ENCODE assay signal across 30 cellular contexts in the genomic region with DNA sequence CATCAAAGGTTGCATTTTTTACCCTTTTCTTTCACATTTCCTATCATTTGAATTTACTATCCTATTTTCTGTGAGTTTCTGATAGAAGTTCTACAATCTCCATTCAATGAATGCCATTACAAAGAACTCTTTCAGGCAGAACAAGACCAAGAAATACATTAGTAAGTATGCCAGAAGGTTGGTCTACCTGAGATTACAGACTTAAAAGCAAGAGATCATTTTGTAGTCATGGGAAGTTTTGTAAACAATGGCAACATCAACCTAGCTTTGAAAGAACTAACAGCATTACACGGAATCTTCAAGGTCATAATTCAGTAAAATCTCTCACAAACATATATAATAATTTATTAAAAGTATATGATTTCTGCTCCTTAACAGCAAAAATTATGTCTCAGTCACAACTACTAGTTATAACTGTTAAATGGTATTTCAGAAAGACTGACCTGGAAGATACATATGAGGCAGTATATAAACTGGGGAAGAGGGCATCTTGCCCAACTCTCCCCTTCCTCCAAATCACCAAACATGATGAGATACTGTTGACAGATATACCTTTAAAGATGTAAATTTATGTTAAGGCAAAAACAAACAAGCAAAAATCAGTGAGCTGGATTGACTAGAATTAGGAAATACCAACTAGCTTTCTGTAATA. TPM values are rescaled to one million over a fixed set of nuclear protein-coding genes. Genes with fewer than 3 reads are reported as not detected.
A peak's percentile ranks its signal among the peaks of the same experiment; 100 is the strongest.
DNase-seq lines count a peak whose midpoint lies in the region; ATAC-seq, FAIRE-seq and TF ChIP-seq lines count a peak whose summit lies in the region.
"Had no signal": no experiment of that assay in that cellular context is flagged by ENCODE, and none has a peak within 500 bp of the region (broad histone marks: within the 10 kb centered on the region; RNA-seq: fewer than 3 reads in every experiment).

No MANE protein-coding gene starts in this region.

- H3K27ac Mint-ChIP-seq in activated CD4-positive, alpha-beta T cell treated with anti-CD3 and anti-CD28 coated beads, Interleukin-2, amount 10 ng/mL, durations not matched to agents 24 days and 14 days: no peak overlapping the region
- H3K27ac Mint-ChIP-seq: activated CD4-positive, alpha-beta memory T cell treated with anti-CD3 and anti-CD28 coated beads for 36 hours; CD4-positive, alpha-beta T cell; natural killer cell treated with Interleukin-12 subunit alpha and Interleukin-12 subunit beta and Interleukin-15 and Interleukin-18, amount 100 ng/mL, for 72 hours; stimulated activated memory B cell treated with anti-CD40 and anti-IgM and Interleukin-4, amounts not matched to agents 10 μg/mL and 1 μg/mL and 100 μg/mL, for 72 hours; T-helper 1 cell treated with Interleukin-12 subunit alpha and Interleukin-12 subunit beta and Interleukin-4 antibody, amounts not matched to agents 30 μg/mL and 1 μg/mL, for 36 hours had no signal

- DNase-seq in A549 (ENCODE audit: low read depth in 1 of 2, low spot score in 1 of 2): no peak
- no peak for DNase-seq in H1 (ENCODE audit: low read depth in 1 of 2, low spot score in 2 of 2)
- DNase-seq in activated CD4-positive, alpha-beta T cell treated with anti-CD3 and anti-CD28 coated beads, Interleukin-2, amount 10 ng/mL, durations not matched to agents 24 days and 14 days: no peak
- DNase-seq in Ammon's horn (ENCODE audit: low spot score): no peak
- DNase-seq: activated CD4-positive, alpha-beta memory T cell treated with anti-CD3 and anti-CD28 coated beads for 36 hours; activated CD4-positive, CD25-positive, alpha-beta regulatory T cell treated with anti-CD3 and anti-CD28 coated beads, Interleukin-2, amount 50 U/mL, for 72 hours; activated naive CD4-positive, alpha-beta T cell treated with Interleukin-2 at 50 U/mL for 16 hours; AML-193; CD4-positive, alpha-beta T cell; dermis blood vessel endothelial cell; esophagus squamous epithelium; head of caudate nucleus; mucosa of descending colon; NCI-H1092 treated with DMSO at 0.1 percent for 48 hours; NCI-H187; NCI-H2171; upper lobe of right lung had no signal

- H3K9ac ChIP-seq in HUES64 (ENCODE audit: low read depth, low read length) (no peak overlapping the region), H1 (replicated peaks in 1 of 4; ENCODE audit: extremely low read depth in 1 of 4, low read depth in 3 of 4, low read length in 3 of 4) (no peak overlapping the region), liver (ENCODE audit: low read depth in 1 of 2, low read length in 2 of 2) (no peak overlapping the region)

- H2BK12ac ChIP-seq in H1 (ENCODE audit: low read depth, low read length): no peak overlapping the region

- peak overlapping the region; percentile 51 for H3K4me2 ChIP-seq in A549
- 0 out of 4 replicates have a peak overlapping the region, but pooled peaks of 1 of the 2 experiments have one; percentile 16 for H3K4me2 ChIP-seq in H1 (ENCODE audit: insufficient read depth in 1 of 2, low read depth in 2 of 2, low read length in 2 of 2)

- peaks cover 39% of the 10 kb centered on the region for H3K4me1 Mint-ChIP-seq in activated CD4-positive, alpha-beta T cell treated with anti-CD3 and anti-CD28 coated beads, Interleukin-2, amount 10 ng/mL, durations not matched to agents 24 days and 14 days

- POLR2A ChIA-PET in A549 (lab: Yijun Ruan, JAX): no interaction called here
- POLR2A ChIA-PET in H1 (lab: Charles Lee; ENCODE audit: partially characterized antibody): interaction anchor here (1.0 kb wide), 1 partner anchor 11 kb away, joined by 3 read pairs; no protein-coding TSS in a partner anchor

- no peaks in the 10 kb centered on the region for H3K27me3 Mint-ChIP-seq in activated CD4-positive, alpha-beta T cell treated with anti-CD3 and anti-CD28 coated beads, Interleukin-2, amount 10 ng/mL, durations not matched to agents 24 days and 14 days
- H3K27me3 Mint-ChIP-seq: activated CD4-positive, alpha-beta memory T cell treated with anti-CD3 and anti-CD28 coated beads for 36 hours; CD4-positive, alpha-beta T cell; natural killer cell treated with Interleukin-12 subunit alpha and Interleukin-12 subunit beta and Interleukin-15 and Interleukin-18, amount 100 ng/mL, for 72 hours; stimulated activated memory B cell treated with anti-CD40 and anti-IgM and Interleukin-4, amounts not matched to agents 10 μg/mL and 1 μg/mL and 100 μg/mL, for 72 hours had no signal

- intact Hi-C loops in activated CD4-positive, alpha-beta T cell treated with anti-CD3 and anti-CD28 coated beads, Interleukin-2, amount 10 ng/mL, durations not matched to agents 24 days and 14 days (cut with micrococcal nuclease): no loop called here

- H3K4me1 ChIP-seq in A549 (peaks cover 27% of the 10 kb centered on the region), HUES64 (ENCODE audit: insufficient read depth, low read length) (peaks cover 77% of the 10 kb centered on the region), H1 (replicated peaks in 1 of 4; ENCODE audit: control insufficient read depth in 3 of 4, insufficient read depth in 4 of 4, low read length in 3 of 4) (peaks cover 0 to 33% (median 17%) of the 10 kb centered on the region in 4 experiments; a peak in 4 of 7 replicates), liver (ENCODE audit: control insufficient read depth in 4 of 4, insufficient read depth in 4 of 4, low read length in 3 of 4) (peaks cover 0 to 36% (median 14%) of the 10 kb centered on the region in 4 donors)
- H3K4me1 ChIP-seq: upper lobe of right lung had no signal

- H3K4me3 ChIP-seq in A549 (no peak overlapping the region), HUES64 (ENCODE audit: low read length) (no peak overlapping the region), H1 (ENCODE audit: extremely low read depth in 1 of 4, insufficient read depth in 2 of 4, low read depth in 3 of 4, low read length in 4 of 4) (peak overlapping the region in 1 of 4 experiments; percentile 18; a peak in 1 of 8 replicates), liver (ENCODE audit: low read depth in 1 of 3, low read length in 3 of 3) (no peak overlapping the region)
- H3K4me3 ChIP-seq: esophagus squamous epithelium, lung, mucosa of descending colon, upper lobe of right lung had no signal

- 88% methylated on average over 1 of the region's 1 CpG for WGBS in A549 (ENCODE audit: missing lambda C conversion rate)
- WGBS in HUES64: no CpG with 5 or more reads among the region's 1 CpG
- WGBS in H1 (ENCODE audit: extremely low coverage in 1 of 2, insufficient coverage in 1 of 2, insufficient read length in 1 of 2, insufficient replicate concordance in 2 of 2, low coverage in 1 of 2, low lambda C conversion rate in 2 of 2, missing lambda C conversion rate in 1 of 2), 2 experiments: 81% methylated on average over 1 of the region's 1 CpG; no CpG with 5 or more reads in 1 of the 2 experiments
- 36% methylated on average over 1 of the region's 1 CpG for WGBS in liver

- no peak overlapping the region for H4K91ac ChIP-seq in H1 (replicated peaks; ENCODE audit: insufficient read length, low read length)

- peak overlapping the region; percentile 46 for H3K4ac ChIP-seq in H1 (replicated peaks; ENCODE audit: insufficient read length, low read depth, low read length)

- no peak overlapping the region for H2BK120ac ChIP-seq in H1 (replicated peaks; ENCODE audit: low read depth, low read length)

- ATAC-seq in A549 (no peak), HG02571 (IDR thresholded peaks at IDR 0.05; ENCODE audit: unreplicated experiment) (no peak), HG03159 (IDR thresholded peaks at IDR 0.05; ENCODE audit: unreplicated experiment) (no peak)
- ATAC-seq: mucosa of descending colon; natural killer cell treated with Interleukin-12 subunit alpha and Interleukin-12 subunit beta and Interleukin-15 and Interleukin-18, amount 100 ng/mL, for 72 hours; SK-N-SH treated with all-trans-retinoic acid at 6 μM for 48 hours; stimulated activated memory B cell treated with anti-CD40 and anti-IgM and Interleukin-4, amounts not matched to agents 10 μg/mL and 1 μg/mL and 100 μg/mL, for 72 hours; upper lobe of right lung had no signal

- H4K20me1 ChIP-seq in H1 (replicated peaks in 1 of 2; ENCODE audit: control insufficient read depth in 1 of 2, insufficient read depth in 2 of 2, low read length in 2 of 2): no peaks in the 10 kb centered on the region

- no peak overlapping the region for H4K8ac ChIP-seq in H1 (ENCODE audit: extremely low read depth, insufficient read depth, low read length)

- no peak overlapping the region for H2BK5ac ChIP-seq in H1 (ENCODE audit: low read depth, low read length)

- H2AFZ ChIP-seq in H1 (ENCODE audit: low read length): no peak overlapping the region

- H3K36me3 ChIP-seq in HUES64 (ENCODE audit: insufficient read depth, low read length): 0 out of 2 replicates have a peak, but pooled peaks cover 2% of the 10 kb centered on the region
- no peaks in the 10 kb centered on the region for H3K36me3 ChIP-seq in H1 (ENCODE audit: control insufficient read depth in 2 of 4, insufficient read depth in 4 of 4, low read length in 3 of 4)
- H3K36me3 ChIP-seq in liver (ENCODE audit: control insufficient read depth in 4 of 4, insufficient read depth in 3 of 4, low read depth in 1 of 4, low read length in 3 of 4): no peaks in the 10 kb centered on the region
- H3K36me3 ChIP-seq: upper lobe of right lung had no signal

- TF ChIP-seq CTCF in A549 (IDR thresholded peaks at IDR 0.05) (no peak), H1 (IDR thresholded peaks at IDR 0.05; ENCODE audit: control extremely low read depth in 1 of 3, insufficient read depth in 1 of 3, low read depth in 1 of 3, low read length in 3 of 3) (no peak), liver (IDR thresholded peaks at IDR 0.05; ENCODE audit: low read depth, low read length, missing input control) (no peak)

- peak overlapping the region; percentile 48 for H4K5ac ChIP-seq in H1 (ENCODE audit: insufficient read length, low read depth, low read length)

- H3K27me3 ChIP-seq in HUES64 (ENCODE audit: insufficient read depth, low read length) (no peaks in the 10 kb centered on the region), H1 (replicated peaks in 1 of 4; ENCODE audit: control insufficient read depth in 3 of 4, extremely low read depth in 1 of 4, insufficient read depth in 3 of 4, low read length in 3 of 4) (no peaks in the 10 kb centered on the region), liver (ENCODE audit: control insufficient read depth in 4 of 4, insufficient read depth in 4 of 4, low read length in 3 of 4) (no peaks in the 10 kb centered on the region)
- H3K27me3 ChIP-seq: esophagus squamous epithelium, foreskin keratinocyte, upper lobe of right lung had no signal

- H3K79me1 ChIP-seq in H1 (ENCODE audit: low read depth, low read length): peaks cover 5% of the 10 kb centered on the region; the same call in 1 of the 2 replicates

- H3K79me2 ChIP-seq in H1 (ENCODE audit: control insufficient read depth in 1 of 2, insufficient read depth in 2 of 2, low read length in 2 of 2): peaks cover 3 to 93% of the 10 kb centered on the region in 2 experiments; a peak in 3 of 4 replicates

- no peak overlapping the region for H3K14ac ChIP-seq in H1 (ENCODE audit: insufficient read length)

- H3K4me3 Mint-ChIP-seq in activated CD4-positive, alpha-beta T cell treated with anti-CD3 and anti-CD28 coated beads, Interleukin-2, amount 10 ng/mL, durations not matched to agents 24 days and 14 days: no peak overlapping the region
- H3K4me3 Mint-ChIP-seq: activated CD4-positive, alpha-beta memory T cell treated with anti-CD3 and anti-CD28 coated beads for 36 hours; CD4-positive, alpha-beta T cell; natural killer cell treated with Interleukin-12 subunit alpha and Interleukin-12 subunit beta and Interleukin-15 and Interleukin-18, amount 100 ng/mL, for 72 hours; stimulated activated memory B cell treated with anti-CD40 and anti-IgM and Interleukin-4, amounts not matched to agents 10 μg/mL and 1 μg/mL and 100 μg/mL, for 72 hours; T-helper 1 cell treated with Interleukin-12 subunit alpha and Interleukin-12 subunit beta and Interleukin-4 antibody, amounts not matched to agents 30 μg/mL and 1 μg/mL, for 36 hours had no signal

- peaks cover 19% of the 10 kb centered on the region for H3K36me3 Mint-ChIP-seq in activated CD4-positive, alpha-beta T cell treated with anti-CD3 and anti-CD28 coated beads, Interleukin-2, amount 10 ng/mL, durations not matched to agents 24 days and 14 days (ENCODE audit: low read depth)

- CTCF ChIA-PET in A549 (lab: Yijun Ruan, JAX): no interaction called here
- CTCF ChIA-PET in H1 (lab: Charles Lee; ENCODE audit: partially characterized antibody): interaction anchor here (1.2 kb wide), 1 partner anchor 10 kb away, joined by 3 read pairs; no protein-coding TSS in a partner anchor

- H3K9me3 ChIP-seq in A549 (no peaks in the 10 kb centered on the region), HUES64 (ENCODE audit: insufficient read depth, low read depth, low read length) (no peaks in the 10 kb centered on the region), H1 (ENCODE audit: insufficient read depth in 2 of 2, low read depth in 1 of 2, low read length in 1 of 2) (no peaks in the 10 kb centered on the region), liver (ENCODE audit: control insufficient read depth in 4 of 4, low read length in 3 of 4) (no peaks in the 10 kb centered on the region)
- H3K9me3 ChIP-seq: esophagus squamous epithelium, mucosa of descending colon, upper lobe of right lung had no signal

- peak; percentile 32 for FAIRE-seq in A549 (lab: Jason Lieb, UNC)
- no peak for FAIRE-seq in H1 (lab: Jason Lieb, UNC)
- FAIRE-seq: endometrium, GM19239, TTC549 had no signal

- no peaks in the 10 kb centered on the region for H3K23me2 ChIP-seq in H1 (ENCODE audit: low read depth, low read length)

- TF ChIP-seq RAD21 in A549 (conservative IDR thresholded peaks at IDR 0.05 in 1 of 2, IDR thresholded peaks at IDR 0.05 in 1 of 2) (no peak), H1 (IDR thresholded peaks at IDR 0.05 in 1 of 2, conservative IDR thresholded peaks at IDR 0.05 in 1 of 2; ENCODE audit: low read depth in 2 of 2, low read length in 2 of 2) (no peak), liver (IDR thresholded peaks at IDR 0.05) (no peak)

- no peak overlapping the region for H2BK20ac ChIP-seq in H1 (ENCODE audit: low read length)

- no peak overlapping the region for H3K27ac ChIP-seq in A549
- peak overlapping the region; percentile 16; the same call in 1 of the 2 replicates for H3K27ac ChIP-seq in HUES64 (ENCODE audit: low read depth, low read length)
- no peak overlapping the region for H3K27ac ChIP-seq in H1 (ENCODE audit: low read depth, low read length)
- peak overlapping the region in 1 of 2 donors; percentile 47 for H3K27ac ChIP-seq in liver (ENCODE audit: low read depth in 1 of 2, low read length in 2 of 2)
- H3K27ac ChIP-seq: foreskin keratinocyte, upper lobe of right lung had no signal

- peaks cover 7% of the 10 kb centered on the region for H3K9me3 Mint-ChIP-seq in activated CD4-positive, alpha-beta T cell treated with anti-CD3 and anti-CD28 coated beads, Interleukin-2, amount 10 ng/mL, durations not matched to agents 24 days and 14 days
- H3K9me3 Mint-ChIP-seq: activated CD4-positive, alpha-beta memory T cell treated with anti-CD3 and anti-CD28 coated beads for 36 hours; CD4-positive, alpha-beta T cell; natural killer cell treated with Interleukin-12 subunit alpha and Interleukin-12 subunit beta and Interleukin-15 and Interleukin-18, amount 100 ng/mL, for 72 hours; stimulated activated memory B cell treated with anti-CD40 and anti-IgM and Interleukin-4, amounts not matched to agents 10 μg/mL and 1 μg/mL and 100 μg/mL, for 72 hours; T-helper 1 cell treated with Interleukin-12 subunit alpha and Interleukin-12 subunit beta and Interleukin-4 antibody, amounts not matched to agents 30 μg/mL and 1 μg/mL, for 36 hours had no signal

- TF ChIP-seq POLR2A in A549 (IDR thresholded peaks at IDR 0.05; ENCODE audit: low read length) (no peak), H1 (IDR thresholded peaks at IDR 0.05; ENCODE audit: control extremely low read depth in 1 of 2, low read depth in 2 of 2, low read length in 2 of 2) (no peak)

- no peak overlapping the region; the same call in 1 of the 2 replicates for H3K18ac ChIP-seq in H1 (ENCODE audit: extremely low read depth, low read length)

- H3K56ac ChIP-seq in H1 (replicated peaks; ENCODE audit: insufficient read length, low read depth, low read length): no peak overlapping the region

- no peak for TF ChIP-seq EP300 in A549 (IDR thresholded peaks at IDR 0.05)
- TF ChIP-seq EP300 in H1 (IDR thresholded peaks at IDR 0.05; ENCODE audit: borderline replicate concordance in 1 of 2, low read depth in 2 of 2, low read length in 2 of 2): no peak

- no peak overlapping the region for H2AK5ac ChIP-seq in H1 (ENCODE audit: low read depth, low read length)

- no peak overlapping the region for H2BK15ac ChIP-seq in H1 (ENCODE audit: low read length)

- H3K23ac ChIP-seq in H1 (ENCODE audit: insufficient read length): no peak overlapping the region

RNA-seq across cellular contexts. Expression of gene TMEM161B, which starts 23.3 kb away (rescaled TPM):
- 22.7 and 30.4 TPM in 2 replicates for polyA plus RNA-seq in A549 (2011; rRNA removed)
- 3.5 and 4.2 TPM in 2 replicates for polyA plus RNA-seq in A549 (2012; cell fraction: cytosol; rRNA removed)
- 4.8 and 7.9 TPM in 2 replicates for polyA plus RNA-seq in A549 (2012; cell fraction: nucleus; rRNA removed)
- polyA plus RNA-seq in A549 (2017; fragmentation: RNase III; extraction: RNeasy Plus Mini Kit Qiagen cat#74134 plus additional on column Dnase treatment): 12.9 to 15.3 TPM (median 13.1 TPM) in 3 replicates
- polyA minus RNA-seq in A549 (2011; rRNA and poly(A)+ RNA removed): 23.1 and 24.8 TPM in 2 replicates
- 7.3 TPM for polyA plus RNA-seq in HUES64 (2013, experiment 1 of 2)
- 9.5 TPM for polyA plus RNA-seq in HUES64 (2013, experiment 2 of 2)
- total RNA-seq in H1 (2021; fragmentation: NEBNext Ultra II Directional; extraction: Animal tissue kit (Norgen Biotek cat#: 25700)): 13.6 and 13.8 TPM in 2 replicates
- polyA plus RNA-seq in H1 (2011; rRNA removed): 4.1 and 7.4 TPM in 2 replicates
- 8.8 TPM for polyA plus RNA-seq in H1 (2011; cell fraction: cytosol; rRNA removed)
- polyA plus RNA-seq in H1 (2011; cell fraction: nucleus; rRNA removed): 6.0 TPM
- 6.6 to 9.5 TPM (median 7.5 TPM) in 4 replicates for polyA plus RNA-seq in H1 (2012, experiment 1 of 2)
- polyA plus RNA-seq in H1 (2012, experiment 2 of 2): 0.60 TPM
- polyA plus RNA-seq in H1 (2013, experiment 1 of 2): 17.8 TPM
- polyA plus RNA-seq in H1 (2013, experiment 2 of 2): 18.4 TPM
- 19.5 and 20.3 TPM in 2 replicates for polyA minus RNA-seq in H1 (2011; rRNA and poly(A)+ RNA removed)
- 7.8 TPM for polyA minus RNA-seq in H1 (2011; cell fraction: cytosol; rRNA and poly(A)+ RNA removed)
- polyA minus RNA-seq in H1 (2011; cell fraction: nucleus; rRNA and poly(A)+ RNA removed): 52.6 TPM
- total RNA-seq in liver: 10 to 100 TPM; 11.0 to 14.2 TPM
- 1 to 10 TPM; 3.9 to 6.2 TPM for polyA plus RNA-seq in liver
- total RNA-seq in activated CD4-positive, alpha-beta T cell treated with anti-CD3 and anti-CD28 coated beads, Interleukin-2, amount 10 ng/mL, durations not matched to agents 24 days and 14 days: 27.2 and 30.1 TPM in 2 replicates
